ENCODE assay signal across 1 cellular context in the genomic region with DNA sequence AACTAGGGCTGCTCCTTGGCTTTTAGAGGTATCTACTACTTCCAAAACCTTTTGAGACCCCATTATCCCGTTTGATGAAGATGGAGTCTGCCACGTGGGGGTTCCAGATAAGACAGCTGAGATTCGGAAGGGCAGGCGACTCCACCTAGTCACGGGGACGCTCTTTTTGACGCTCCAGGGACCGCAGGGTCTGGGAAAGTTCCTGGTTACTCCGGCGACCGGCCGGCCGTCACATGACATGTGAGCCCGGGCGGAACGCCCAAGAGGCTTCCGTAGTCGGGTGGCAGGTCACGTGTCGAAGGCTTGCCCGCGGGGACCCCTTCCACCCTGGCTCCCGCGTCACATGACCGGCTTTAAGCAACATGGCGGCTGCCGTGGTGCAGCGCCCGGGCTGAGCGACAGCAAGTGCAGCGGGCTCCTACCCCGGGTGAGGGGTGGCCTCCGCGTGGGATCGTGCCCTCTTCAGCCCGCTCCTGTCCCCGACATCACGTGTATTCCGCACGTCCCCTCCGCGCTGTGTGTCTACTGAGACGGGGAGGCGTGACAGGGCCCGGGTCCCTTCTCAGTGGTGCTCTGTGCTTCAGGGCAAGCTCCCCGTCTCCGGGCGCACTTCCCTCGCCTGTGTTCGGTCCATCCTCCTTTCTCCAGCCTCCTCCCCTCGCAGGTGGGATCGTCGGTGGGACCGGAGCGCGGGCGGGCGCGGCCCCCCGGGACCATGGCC.
TF ChIP-seq lines count a peak whose summit lies in the region.

A gene with protein sequence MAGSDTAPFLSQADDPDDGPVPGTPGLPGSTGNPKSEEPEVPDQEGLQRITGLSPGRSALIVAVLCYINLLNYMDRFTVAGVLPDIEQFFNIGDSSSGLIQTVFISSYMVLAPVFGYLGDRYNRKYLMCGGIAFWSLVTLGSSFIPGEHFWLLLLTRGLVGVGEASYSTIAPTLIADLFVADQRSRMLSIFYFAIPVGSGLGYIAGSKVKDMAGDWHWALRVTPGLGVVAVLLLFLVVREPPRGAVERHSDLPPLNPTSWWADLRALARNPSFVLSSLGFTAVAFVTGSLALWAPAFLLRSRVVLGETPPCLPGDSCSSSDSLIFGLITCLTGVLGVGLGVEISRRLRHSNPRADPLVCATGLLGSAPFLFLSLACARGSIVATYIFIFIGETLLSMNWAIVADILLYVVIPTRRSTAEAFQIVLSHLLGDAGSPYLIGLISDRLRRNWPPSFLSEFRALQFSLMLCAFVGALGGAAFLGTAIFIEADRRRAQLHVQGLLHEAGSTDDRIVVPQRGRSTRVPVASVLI (plus strand): TSS at position 342 of the 721 bp plus-strand sequence. CDS start 374 bp downstream, at position 716.

TF ChIP-seq in HepG2, 621 proteins besides CTCF, POLR2A, EP300 and RAD21 (continued from another document and continues in another):
- TF ChIP-seq, protein P1, sequence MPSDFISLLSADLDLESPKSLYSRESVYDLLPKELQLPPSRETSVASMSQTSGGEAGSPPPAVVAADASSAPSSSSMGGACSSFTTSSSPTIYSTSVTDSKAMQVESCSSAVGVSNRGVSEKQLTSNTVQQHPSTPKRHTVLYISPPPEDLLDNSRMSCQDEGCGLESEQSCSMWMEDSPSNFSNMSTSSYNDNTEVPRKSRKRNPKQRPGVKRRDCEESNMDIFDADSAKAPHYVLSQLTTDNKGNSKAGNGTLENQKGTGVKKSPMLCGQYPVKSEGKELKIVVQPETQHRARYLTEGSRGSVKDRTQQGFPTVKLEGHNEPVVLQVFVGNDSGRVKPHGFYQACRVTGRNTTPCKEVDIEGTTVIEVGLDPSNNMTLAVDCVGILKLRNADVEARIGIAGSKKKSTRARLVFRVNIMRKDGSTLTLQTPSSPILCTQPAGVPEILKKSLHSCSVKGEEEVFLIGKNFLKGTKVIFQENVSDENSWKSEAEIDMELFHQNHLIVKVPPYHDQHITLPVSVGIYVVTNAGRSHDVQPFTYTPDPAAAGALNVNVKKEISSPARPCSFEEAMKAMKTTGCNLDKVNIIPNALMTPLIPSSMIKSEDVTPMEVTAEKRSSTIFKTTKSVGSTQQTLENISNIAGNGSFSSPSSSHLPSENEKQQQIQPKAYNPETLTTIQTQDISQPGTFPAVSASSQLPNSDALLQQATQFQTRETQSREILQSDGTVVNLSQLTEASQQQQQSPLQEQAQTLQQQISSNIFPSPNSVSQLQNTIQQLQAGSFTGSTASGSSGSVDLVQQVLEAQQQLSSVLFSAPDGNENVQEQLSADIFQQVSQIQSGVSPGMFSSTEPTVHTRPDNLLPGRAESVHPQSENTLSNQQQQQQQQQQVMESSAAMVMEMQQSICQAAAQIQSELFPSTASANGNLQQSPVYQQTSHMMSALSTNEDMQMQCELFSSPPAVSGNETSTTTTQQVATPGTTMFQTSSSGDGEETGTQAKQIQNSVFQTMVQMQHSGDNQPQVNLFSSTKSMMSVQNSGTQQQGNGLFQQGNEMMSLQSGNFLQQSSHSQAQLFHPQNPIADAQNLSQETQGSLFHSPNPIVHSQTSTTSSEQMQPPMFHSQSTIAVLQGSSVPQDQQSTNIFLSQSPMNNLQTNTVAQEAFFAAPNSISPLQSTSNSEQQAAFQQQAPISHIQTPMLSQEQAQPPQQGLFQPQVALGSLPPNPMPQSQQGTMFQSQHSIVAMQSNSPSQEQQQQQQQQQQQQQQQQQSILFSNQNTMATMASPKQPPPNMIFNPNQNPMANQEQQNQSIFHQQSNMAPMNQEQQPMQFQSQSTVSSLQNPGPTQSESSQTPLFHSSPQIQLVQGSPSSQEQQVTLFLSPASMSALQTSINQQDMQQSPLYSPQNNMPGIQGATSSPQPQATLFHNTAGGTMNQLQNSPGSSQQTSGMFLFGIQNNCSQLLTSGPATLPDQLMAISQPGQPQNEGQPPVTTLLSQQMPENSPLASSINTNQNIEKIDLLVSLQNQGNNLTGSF (CRISPR knock-in tag; IDR thresholded peaks at IDR 0.05), result no peak; the same call in 1 of the 2 replicates
- TF ChIP-seq, protein P2, sequence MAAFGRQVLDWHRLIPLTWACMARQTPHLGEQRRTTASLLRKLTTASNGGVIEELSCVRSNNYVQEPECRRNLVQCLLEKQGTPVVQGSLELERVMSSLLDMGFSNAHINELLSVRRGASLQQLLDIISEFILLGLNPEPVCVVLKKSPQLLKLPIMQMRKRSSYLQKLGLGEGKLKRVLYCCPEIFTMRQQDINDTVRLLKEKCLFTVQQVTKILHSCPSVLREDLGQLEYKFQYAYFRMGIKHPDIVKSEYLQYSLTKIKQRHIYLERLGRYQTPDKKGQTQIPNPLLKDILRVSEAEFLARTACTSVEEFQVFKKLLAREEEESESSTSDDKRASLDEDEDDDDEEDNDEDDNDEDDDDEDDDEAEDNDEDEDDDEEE (CRISPR knock-in tag; IDR thresholded peaks at IDR 0.05), result peak; percentile 83; the same call in 1 of the 2 replicates
- TF ChIP-seq ZNF136 (CRISPR knock-in tag; IDR thresholded peaks at IDR 0.05; ENCODE audit: low read depth) (peak; percentile 97; the same call in 1 of the 2 replicates), ZBTB38 (CRISPR knock-in tag; IDR thresholded peaks at IDR 0.05) (peak; percentile 61; the same call in 1 of the 2 replicates), PLRG1 (conservative IDR thresholded peaks at IDR 0.05) (no peak), ZNF841 (CRISPR knock-in tag; IDR thresholded peaks at IDR 0.05; ENCODE audit: borderline replicate concordance) (peak; percentile 85; the same call in 1 of the 2 replicates), ESRRA (CRISPR knock-in tag; IDR thresholded peaks at IDR 0.05; ENCODE audit: low read depth) (peak; percentile 81), FOSL2 (CRISPR knock-in tag; IDR thresholded peaks at IDR 0.05) (peak; percentile 69), CENPX (CRISPR knock-in tag; IDR thresholded peaks at IDR 0.05) (no peak), ZNF766 (CRISPR knock-in tag; IDR thresholded peaks at IDR 0.05; ENCODE audit: borderline replicate concordance) (peak; percentile 96), NCOA5 (CRISPR knock-in tag; IDR thresholded peaks at IDR 0.05) (no peak), ETV5 (CRISPR knock-in tag; IDR thresholded peaks at IDR 0.05; ENCODE audit: borderline replicate concordance) (peak; percentile 70), PAX8 (CRISPR knock-in tag; IDR thresholded peaks at IDR 0.05; ENCODE audit: borderline replicate concordance) (peak; percentile 89; the same call in 1 of the 2 replicates), GTF2F1 (IDR thresholded peaks at IDR 0.05; ENCODE audit: low read length) (peak; percentile 76; the same call in 1 of the 2 replicates), KMT2A (CRISPR knock-in tag; IDR thresholded peaks at IDR 0.05) (peak; percentile 63; the same call in 1 of the 2 replicates), NFKBIZ (CRISPR knock-in tag; IDR thresholded peaks at IDR 0.05) (peak; percentile 91), JUN (CRISPR knock-in tag; IDR thresholded peaks at IDR 0.05) (peak; percentile 17; the same call in 1 of the 2 replicates), ZNF703 (CRISPR knock-in tag; IDR thresholded peaks at IDR 0.05; ENCODE audit: borderline replicate concordance) (0 out of 2 replicates have a peak, but pooled peaks have one; percentile 10), ZBTB7B (CRISPR knock-in tag; IDR thresholded peaks at IDR 0.05) (peak; percentile 86), MAFG (CRISPR knock-in tag; IDR thresholded peaks at IDR 0.05) (no peak), ZNF30 (CRISPR knock-in tag; IDR thresholded peaks at IDR 0.05) (no peak), SP1 (IDR thresholded peaks at IDR 0.05) (no peak), SP1 (CRISPR knock-in tag; IDR thresholded peaks at IDR 0.05) (peak; percentile 69), ZNF773 (CRISPR knock-in tag; IDR thresholded peaks at IDR 0.05; ENCODE audit: borderline replicate concordance) (0 out of 2 replicates have a peak, but pooled peaks have one; percentile 74), RARA (CRISPR knock-in tag; IDR thresholded peaks at IDR 0.05) (peak; percentile 54; the same call in 1 of the 2 replicates), ZNF3 (CRISPR knock-in tag; IDR thresholded peaks at IDR 0.05) (no peak), ZNF44 (CRISPR knock-in tag; IDR thresholded peaks at IDR 0.05) (peak; percentile 95; the same call in 1 of the 2 replicates), ZNF747 (CRISPR knock-in tag; IDR thresholded peaks at IDR 0.05; ENCODE audit: borderline replicate concordance) (peak; percentile 70; the same call in 1 of the 2 replicates), HOXA5 (CRISPR knock-in tag; IDR thresholded peaks at IDR 0.05) (peak; percentile 97), PHF8 (CRISPR knock-in tag; IDR thresholded peaks at IDR 0.05) (peak; percentile 98), SIX4 (CRISPR knock-in tag; IDR thresholded peaks at IDR 0.05) (peak; percentile 72; the same call in 1 of the 2 replicates)
- TF ChIP-seq, protein P3, sequence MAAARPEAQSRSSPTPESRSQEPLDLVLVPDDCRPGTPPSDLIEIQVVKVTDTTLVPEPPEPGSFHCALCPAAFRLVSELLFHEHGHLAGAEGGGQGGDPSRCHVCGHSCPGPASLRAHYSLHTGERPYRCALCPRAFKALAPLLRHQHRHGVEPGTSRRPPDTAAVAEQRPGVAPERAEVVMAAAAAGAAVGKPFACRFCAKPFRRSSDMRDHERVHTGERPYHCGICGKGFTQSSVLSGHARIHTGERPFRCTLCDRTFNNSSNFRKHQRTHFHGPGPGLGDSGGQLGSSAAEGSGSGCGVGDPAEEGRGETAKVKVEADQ (CRISPR knock-in tag; IDR thresholded peaks at IDR 0.05; ENCODE audit: borderline replicate concordance), result peak; percentile 82; the same call in 1 of the 2 replicates
- TF ChIP-seq, protein P4, sequence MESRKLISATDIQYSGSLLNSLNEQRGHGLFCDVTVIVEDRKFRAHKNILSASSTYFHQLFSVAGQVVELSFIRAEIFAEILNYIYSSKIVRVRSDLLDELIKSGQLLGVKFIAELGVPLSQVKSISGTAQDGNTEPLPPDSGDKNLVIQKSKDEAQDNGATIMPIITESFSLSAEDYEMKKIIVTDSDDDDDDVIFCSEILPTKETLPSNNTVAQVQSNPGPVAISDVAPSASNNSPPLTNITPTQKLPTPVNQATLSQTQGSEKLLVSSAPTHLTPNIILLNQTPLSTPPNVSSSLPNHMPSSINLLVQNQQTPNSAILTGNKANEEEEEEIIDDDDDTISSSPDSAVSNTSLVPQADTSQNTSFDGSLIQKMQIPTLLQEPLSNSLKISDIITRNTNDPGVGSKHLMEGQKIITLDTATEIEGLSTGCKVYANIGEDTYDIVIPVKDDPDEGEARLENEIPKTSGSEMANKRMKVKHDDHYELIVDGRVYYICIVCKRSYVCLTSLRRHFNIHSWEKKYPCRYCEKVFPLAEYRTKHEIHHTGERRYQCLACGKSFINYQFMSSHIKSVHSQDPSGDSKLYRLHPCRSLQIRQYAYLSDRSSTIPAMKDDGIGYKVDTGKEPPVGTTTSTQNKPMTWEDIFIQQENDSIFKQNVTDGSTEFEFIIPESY (CRISPR knock-in tag; IDR thresholded peaks at IDR 0.05), result peak; percentile 75
- TF ChIP-seq, protein P5, sequence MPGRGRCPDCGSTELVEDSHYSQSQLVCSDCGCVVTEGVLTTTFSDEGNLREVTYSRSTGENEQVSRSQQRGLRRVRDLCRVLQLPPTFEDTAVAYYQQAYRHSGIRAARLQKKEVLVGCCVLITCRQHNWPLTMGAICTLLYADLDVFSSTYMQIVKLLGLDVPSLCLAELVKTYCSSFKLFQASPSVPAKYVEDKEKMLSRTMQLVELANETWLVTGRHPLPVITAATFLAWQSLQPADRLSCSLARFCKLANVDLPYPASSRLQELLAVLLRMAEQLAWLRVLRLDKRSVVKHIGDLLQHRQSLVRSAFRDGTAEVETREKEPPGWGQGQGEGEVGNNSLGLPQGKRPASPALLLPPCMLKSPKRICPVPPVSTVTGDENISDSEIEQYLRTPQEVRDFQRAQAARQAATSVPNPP (CRISPR knock-in tag; IDR thresholded peaks at IDR 0.05), result no peak
- TF ChIP-seq, protein P6, sequence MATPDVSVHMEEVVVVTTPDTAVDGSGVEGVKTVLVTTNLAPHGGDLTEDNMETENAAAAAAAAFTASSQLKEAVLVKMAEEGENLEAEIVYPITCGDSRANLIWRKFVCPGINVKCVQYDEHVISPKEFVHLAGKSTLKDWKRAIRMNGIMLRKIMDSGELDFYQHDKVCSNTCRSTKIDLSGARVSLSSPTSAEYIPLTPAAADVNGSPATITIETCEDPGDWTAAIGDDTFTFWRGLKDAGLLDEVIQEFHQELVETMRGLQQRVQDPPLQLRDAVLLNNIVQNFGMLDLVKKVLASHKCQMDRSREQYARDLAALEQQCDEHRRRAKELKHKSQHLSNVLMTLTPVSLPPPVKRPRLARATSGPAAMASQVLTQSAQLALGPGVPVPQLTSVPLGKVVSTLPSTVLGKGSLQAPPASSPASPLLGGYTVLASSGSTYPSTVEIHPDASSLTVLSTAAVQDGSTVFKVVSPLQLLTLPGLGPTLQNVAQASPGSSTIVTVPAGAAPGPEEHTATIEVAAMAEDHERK (CRISPR knock-in tag; IDR thresholded peaks at IDR 0.05; ENCODE audit: low read depth), result no peak; the same call in 1 of the 2 replicates
- TF ChIP-seq, protein P7, sequence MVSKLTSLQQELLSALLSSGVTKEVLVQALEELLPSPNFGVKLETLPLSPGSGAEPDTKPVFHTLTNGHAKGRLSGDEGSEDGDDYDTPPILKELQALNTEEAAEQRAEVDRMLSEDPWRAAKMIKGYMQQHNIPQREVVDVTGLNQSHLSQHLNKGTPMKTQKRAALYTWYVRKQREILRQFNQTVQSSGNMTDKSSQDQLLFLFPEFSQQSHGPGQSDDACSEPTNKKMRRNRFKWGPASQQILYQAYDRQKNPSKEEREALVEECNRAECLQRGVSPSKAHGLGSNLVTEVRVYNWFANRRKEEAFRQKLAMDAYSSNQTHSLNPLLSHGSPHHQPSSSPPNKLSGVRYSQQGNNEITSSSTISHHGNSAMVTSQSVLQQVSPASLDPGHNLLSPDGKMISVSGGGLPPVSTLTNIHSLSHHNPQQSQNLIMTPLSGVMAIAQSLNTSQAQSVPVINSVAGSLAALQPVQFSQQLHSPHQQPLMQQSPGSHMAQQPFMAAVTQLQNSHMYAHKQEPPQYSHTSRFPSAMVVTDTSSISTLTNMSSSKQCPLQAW (CRISPR knock-in tag; IDR thresholded peaks at IDR 0.05), result peak; percentile 90
- TF ChIP-seq, protein P8, sequence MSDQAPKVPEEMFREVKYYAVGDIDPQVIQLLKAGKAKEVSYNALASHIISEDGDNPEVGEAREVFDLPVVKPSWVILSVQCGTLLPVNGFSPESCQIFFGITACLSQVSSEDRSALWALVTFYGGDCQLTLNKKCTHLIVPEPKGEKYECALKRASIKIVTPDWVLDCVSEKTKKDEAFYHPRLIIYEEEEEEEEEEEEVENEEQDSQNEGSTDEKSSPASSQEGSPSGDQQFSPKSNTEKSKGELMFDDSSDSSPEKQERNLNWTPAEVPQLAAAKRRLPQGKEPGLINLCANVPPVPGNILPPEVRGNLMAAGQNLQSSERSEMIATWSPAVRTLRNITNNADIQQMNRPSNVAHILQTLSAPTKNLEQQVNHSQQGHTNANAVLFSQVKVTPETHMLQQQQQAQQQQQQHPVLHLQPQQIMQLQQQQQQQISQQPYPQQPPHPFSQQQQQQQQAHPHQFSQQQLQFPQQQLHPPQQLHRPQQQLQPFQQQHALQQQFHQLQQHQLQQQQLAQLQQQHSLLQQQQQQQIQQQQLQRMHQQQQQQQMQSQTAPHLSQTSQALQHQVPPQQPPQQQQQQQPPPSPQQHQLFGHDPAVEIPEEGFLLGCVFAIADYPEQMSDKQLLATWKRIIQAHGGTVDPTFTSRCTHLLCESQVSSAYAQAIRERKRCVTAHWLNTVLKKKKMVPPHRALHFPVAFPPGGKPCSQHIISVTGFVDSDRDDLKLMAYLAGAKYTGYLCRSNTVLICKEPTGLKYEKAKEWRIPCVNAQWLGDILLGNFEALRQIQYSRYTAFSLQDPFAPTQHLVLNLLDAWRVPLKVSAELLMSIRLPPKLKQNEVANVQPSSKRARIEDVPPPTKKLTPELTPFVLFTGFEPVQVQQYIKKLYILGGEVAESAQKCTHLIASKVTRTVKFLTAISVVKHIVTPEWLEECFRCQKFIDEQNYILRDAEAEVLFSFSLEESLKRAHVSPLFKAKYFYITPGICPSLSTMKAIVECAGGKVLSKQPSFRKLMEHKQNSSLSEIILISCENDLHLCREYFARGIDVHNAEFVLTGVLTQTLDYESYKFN (CRISPR knock-in tag; conservative IDR thresholded peaks at IDR 0.05), result peak; percentile 67; the same call in 1 of the 2 replicates
